17 cellular contexts compared by ENCODE assay signal in genomic region chr5:179879690-179880010, GRCh38. TPM values are rescaled to one million over a fixed set of nuclear protein-coding genes. Genes with fewer than 3 reads are reported as not detected.
A peak's percentile ranks its signal among the peaks of the same experiment; 100 is the strongest.
DNase-seq lines count a peak whose midpoint lies in the region; ATAC-seq, FAIRE-seq and TF ChIP-seq lines count a peak whose summit lies in the region.
"Had no signal": no experiment of that assay in that cellular context is flagged by ENCODE, and none has a peak within 500 bp of the region (broad histone marks: within the 10 kb centered on the region; RNA-seq: fewer than 3 reads in every experiment).

No MANE protein-coding gene starts in this region.

- no peaks in the 10 kb centered on the region for H4K20me1 ChIP-seq in IMR-90 (ENCODE audit: insufficient read depth, low read length)
- H4K20me1 ChIP-seq in HepG2 (ENCODE audit: insufficient read depth, low read length): no peaks in the 10 kb centered on the region
- no peaks in the 10 kb centered on the region for H4K20me1 ChIP-seq in PC-3 (ENCODE audit: low read length)

- intact Hi-C loops in IMR-90 (cut with micrococcal nuclease): no loop called here
- intact Hi-C loops in HepG2 (cut with micrococcal nuclease; ENCODE audit: unreplicated experiment): no loop called here
- intact Hi-C loops in spleen (cut with DNase I; ENCODE audit: low total_unique reads): no loop called here
- intact Hi-C loops in PC-3 (cut with micrococcal nuclease): no loop called here

- TF ChIP-seq EP300 in HepG2 (IDR thresholded peaks at IDR 0.05; ENCODE audit: low read depth in 2 of 2, low read length in 2 of 2) (no peak), HepG2 (CRISPR knock-in tag; IDR thresholded peaks at IDR 0.05; ENCODE audit: borderline replicate concordance) (no peak)

- H3K79me1 ChIP-seq in IMR-90 (ENCODE audit: low read depth in 1 of 2, low read length in 2 of 2): peaks cover 0 to 5% of the 10 kb centered on the region in 2 experiments; a peak in 3 of 4 replicates

- ATAC-seq in IMR-90 (ENCODE audit: low read depth) (no peak), HepG2 (peak; percentile 15; the same call in 1 of the 3 replicates), PC-3 (no peak)
- no peak for ATAC-seq in activated naive CD4-positive, alpha-beta T cell treated with anti-CD3 and anti-CD28 coated beads, Interleukin-2, amount 50 U/mL, for 72 hours
- ATAC-seq: CD8-positive, alpha-beta T cell; GM12878; GM23338 had no signal

- H3K4ac ChIP-seq in IMR-90 (ENCODE audit: low read depth, low read length): no peak overlapping the region

- no peak overlapping the region for H3K18ac ChIP-seq in IMR-90 (ENCODE audit: low read depth, low read length)

- no peak overlapping the region for H2BK5ac ChIP-seq in IMR-90 (ENCODE audit: low read depth, low read length, poor library complexity, severe bottlenecking)

- no peaks in the 10 kb centered on the region for H3K27me3 ChIP-seq in IMR-90 (ENCODE audit: control insufficient read depth, insufficient read depth, low read length)
- no peaks in the 10 kb centered on the region for H3K27me3 ChIP-seq in HepG2 (ENCODE audit: control insufficient read depth in 1 of 2, insufficient read depth in 2 of 2, low read length in 2 of 2)
- H3K27me3 ChIP-seq in spleen (replicated peaks in 1 of 7): no peaks in the 10 kb centered on the region
- no peaks in the 10 kb centered on the region for H3K27me3 ChIP-seq in PC-3 (ENCODE audit: low read length)
- H3K27me3 ChIP-seq: BE2C had no signal

- no peak overlapping the region for H3K27ac ChIP-seq in IMR-90 (ENCODE audit: insufficient read depth, low read length)
- no peak overlapping the region for H3K27ac ChIP-seq in HepG2 (ENCODE audit: extremely low read length, insufficient read depth, low read length)
- no peak overlapping the region for H3K27ac ChIP-seq in spleen
- no peak overlapping the region for H3K27ac ChIP-seq in PC-3 (ENCODE audit: low read length)
- H3K27ac ChIP-seq: A549, C4-2B had no signal

- H3K9me3 Mint-ChIP-seq in activated naive CD4-positive, alpha-beta T cell treated with anti-CD3 and anti-CD28 coated beads, Interleukin-2, amount 50 U/mL, for 72 hours: peaks cover 7 to 19% of the 10 kb centered on the region in 2 donors

- H3K9me3 ChIP-seq in IMR-90 (ENCODE audit: control insufficient read depth, insufficient read depth, low read length): peaks cover 11% of the 10 kb centered on the region
- peaks cover 26% of the 10 kb centered on the region for H3K9me3 ChIP-seq in HepG2 (ENCODE audit: low read length)
- peaks cover 0 to 27% (median 24%) of the 10 kb centered on the region in 8 donors for H3K9me3 ChIP-seq in spleen
- H3K9me3 ChIP-seq in PC-3 (ENCODE audit: low read length): no peaks in the 10 kb centered on the region

- H3K79me2 ChIP-seq in HepG2 (ENCODE audit: insufficient read depth, low read length) (no peaks in the 10 kb centered on the region), PC-3 (ENCODE audit: low read length) (no peaks in the 10 kb centered on the region)

- dilution Hi-C loops in IMR-90 (cut with HindIII; ENCODE audit: low sequenced_read_pairs, unreplicated experiment): no loop called here

- TF ChIP-seq CTCF in IMR-90 (conservative IDR thresholded peaks at IDR 0.05; ENCODE audit: low read depth, low read length) (no peak), HepG2 (CRISPR knock-in tag; IDR thresholded peaks at IDR 0.05) (no peak), spleen (IDR thresholded peaks at IDR 0.05 in 8 of 11, conservative IDR thresholded peaks at IDR 0.05 in 3 of 11) (no peak), PC-3 (conservative IDR thresholded peaks at IDR 0.05; ENCODE audit: low read depth, low read length) (no peak)

- H3K9ac ChIP-seq in IMR-90 (ENCODE audit: low read depth, low read length) (no peak overlapping the region), HepG2 (ENCODE audit: insufficient read depth, low read depth, low read length) (no peak overlapping the region), PC-3 (ENCODE audit: low read length) (no peak overlapping the region)

- CTCF ChIA-PET in IMR-90 (lab: Yijun Ruan, JAX) (no interaction called here), HepG2 (lab: Yijun Ruan, JAX; ENCODE audit: low intra/inter-chr PET ratio, low total read pairs) (no interaction called here), PC-3 (lab: Charles Lee) (no interaction called here)

- TF ChIP-seq RAD21 in IMR-90 (IDR thresholded peaks at IDR 0.05; ENCODE audit: low read length) (no peak), HepG2 (CRISPR knock-in tag; IDR thresholded peaks at IDR 0.05) (no peak)

- no peaks in the 10 kb centered on the region for H3K9me2 ChIP-seq in PC-3 (replicated peaks; ENCODE audit: low read length)

- H2BK15ac ChIP-seq in IMR-90 (ENCODE audit: low read depth, low read length): no peak overlapping the region

- in situ Hi-C loops in G401 (cut with HindIII; ENCODE audit: low sequenced_read_pairs) (no loop called here), IMR-90 (cut with MboI; ENCODE audit: low sequenced_read_pairs) (no loop called here), HepG2 (cut with HindIII; ENCODE audit: extremely low pct_ligation_motif_present, low pct_unique_long_range_greater_than_20kb) (no loop called here)

- H2AK9ac ChIP-seq in IMR-90 (replicated peaks; ENCODE audit: low read depth, low read length, poor library complexity): peak overlapping the region; percentile 28

- DNase-seq in G401 (ENCODE audit: low spot score) (peak; percentile 46), IMR-90 (no peak), HepG2 (ENCODE audit: low spot score) (no peak), spleen (peak; percentile 61), PC-3 (no peak), NCI-H69 (lab: John Stamatoyannopoulos, UW) (no peak)
- no peak for DNase-seq in activated naive CD4-positive, alpha-beta T cell treated with anti-CD3 and anti-CD28 coated beads, Interleukin-2, amount 50 U/mL, for 72 hours (ENCODE audit: low spot score in 2 of 2)
- DNase-seq: BE2C; CD8-positive, alpha-beta T cell; COR-L47; H9 had no signal

- H3K4me1 ChIP-seq in IMR-90 (ENCODE audit: control insufficient read depth, insufficient read depth, low read length) (no peaks in the 10 kb centered on the region), HepG2 (ENCODE audit: insufficient read depth, low read length) (no peaks in the 10 kb centered on the region), spleen (no peaks in the 10 kb centered on the region), PC-3 (ENCODE audit: insufficient read depth, low read length) (no peaks in the 10 kb centered on the region)
- H3K4me1 ChIP-seq: A549, BE2C had no signal

- H3K36me3 Mint-ChIP-seq in activated naive CD4-positive, alpha-beta T cell treated with anti-CD3 and anti-CD28 coated beads, Interleukin-2, amount 50 U/mL, for 72 hours: peaks cover 17 to 33% of the 10 kb centered on the region in 2 donors

- H3K56ac ChIP-seq in IMR-90 (ENCODE audit: extremely low read depth, insufficient read depth, low read length): no peak overlapping the region

- no peak for FAIRE-seq in HepG2 (lab: Jason Lieb, UNC)
- FAIRE-seq: A549, GM12878, GM18507 had no signal

- H2AK5ac ChIP-seq in IMR-90 (ENCODE audit: low read depth, low read length): no peak overlapping the region

- H3K4me3 ChIP-seq in IMR-90 (ENCODE audit: insufficient read depth, low read depth, low read length) (no peak overlapping the region), HepG2 (replicated peaks in 1 of 3; ENCODE audit: insufficient read depth in 1 of 3, low read depth in 2 of 3, low read length in 3 of 3) (no peak overlapping the region), spleen (no peak overlapping the region), PC-3 (ENCODE audit: low read length) (no peak overlapping the region)
- H3K4me3 ChIP-seq: A549, GM12878, GM23338 had no signal

- H2BK20ac ChIP-seq in IMR-90 (ENCODE audit: low read depth, low read length): no peak overlapping the region

- H3F3A ChIP-seq in PC-3 (ENCODE audit: low read length, unreplicated experiment): no peaks in the 10 kb centered on the region

- no peak overlapping the region for H3K14ac ChIP-seq in IMR-90 (replicated peaks; ENCODE audit: low read depth, low read length)

- no peak overlapping the region for H4K8ac ChIP-seq in IMR-90 (ENCODE audit: low read depth in 2 of 2, low read length in 2 of 2)

- TF ChIP-seq POLR2A in IMR-90 (IDR thresholded peaks at IDR 0.05; ENCODE audit: low read depth, low read length) (no peak), HepG2 (IDR thresholded peaks at IDR 0.05; ENCODE audit: insufficient read depth in 1 of 2, low read depth in 2 of 2, low read length in 2 of 2) (no peak), spleen (IDR thresholded peaks at IDR 0.05) (no peak)

- WGBS in IMR-90 (ENCODE audit: extremely low coverage in 2 of 2, insufficient read length in 1 of 2), 2 experiments: 97% methylated on average over 6 of the region's 13 CpGs; no CpG with 5 or more reads in 1 of the 2 experiments
- WGBS in HepG2 (ENCODE audit: low lambda C conversion rate): 96% methylated on average over 8 of the region's 13 CpGs
- WGBS in spleen, 5 donors: 95 to 99% (median 98%) methylated on average over 12 to 13 of the region's 13 CpGs

- H3K36me3 ChIP-seq in IMR-90 (ENCODE audit: control insufficient read depth, insufficient read depth, low read length) (peaks cover 58% of the 10 kb centered on the region), HepG2 (replicated peaks in 1 of 2; ENCODE audit: control insufficient read depth in 1 of 2, insufficient read depth in 2 of 2, low read length in 2 of 2) (peaks cover 16 to 55% of the 10 kb centered on the region in 2 experiments), spleen (peaks cover 3 to 100% (median 59%) of the 10 kb centered on the region in 6 donors), PC-3 (ENCODE audit: low read depth, low read length) (peaks cover 17% of the 10 kb centered on the region)

- BruUV-seq in IMR-90 (replicated peaks; lab: Mats Ljungman, UMichigan) (no TSS peak), HepG2 (replicated peaks; lab: Mats Ljungman, UMichigan) (no TSS peak), PC-3 (replicated peaks; lab: Mats Ljungman, UMichigan) (no TSS peak)

- no peak overlapping the region for H3K23ac ChIP-seq in IMR-90 (ENCODE audit: low read depth, low read length)

- H2BK120ac ChIP-seq in IMR-90 (ENCODE audit: low read depth, low read length): no peak overlapping the region

- no peaks in the 10 kb centered on the region for H3K9me1 ChIP-seq in IMR-90 (ENCODE audit: insufficient read depth, low read length)

- no peak overlapping the region for H3K4me2 ChIP-seq in IMR-90 (ENCODE audit: low read depth, low read length)
- no peak overlapping the region for H3K4me2 ChIP-seq in HepG2 (ENCODE audit: low read depth, low read length)
- no peak overlapping the region for H3K4me2 ChIP-seq in PC-3 (ENCODE audit: low read length)
- H3K4me2 ChIP-seq: A549, GM23338 had no signal

- H3K27ac Mint-ChIP-seq in activated naive CD4-positive, alpha-beta T cell treated with anti-CD3 and anti-CD28 coated beads, Interleukin-2, amount 50 U/mL, for 72 hours: no peak overlapping the region
- H3K27ac Mint-ChIP-seq: CD8-positive, alpha-beta T cell; GM23338; IgD-negative memory B cell had no signal

- H4K91ac ChIP-seq in IMR-90 (ENCODE audit: insufficient read depth, low read depth, low read length): no peak overlapping the region

- no peak overlapping the region for H4K5ac ChIP-seq in IMR-90 (ENCODE audit: low read depth, low read length)

- H2AFZ ChIP-seq in IMR-90 (replicated peaks; ENCODE audit: low read length, poor library complexity): no peak overlapping the region
- H2AFZ ChIP-seq in HepG2 (ENCODE audit: low read length): no peak overlapping the region
- no peak overlapping the region for H2AFZ ChIP-seq in PC-3 (ENCODE audit: low read length)
- H2AFZ ChIP-seq: GM23338 had no signal

- POLR2A ChIA-PET in IMR-90 (lab: Charles Lee; ENCODE audit: unreplicated experiment): no interaction called here
- POLR2A ChIA-PET in HepG2 (lab: Yijun Ruan, JAX): no interaction called here
- POLR2A ChIA-PET in PC-3 (lab: Charles Lee; ENCODE audit: unreplicated experiment): no interaction called here

RNA-seq across cellular contexts. Expression of gene MRNIP, which starts 21.0 kb away (rescaled TPM):
- total RNA-seq in G401 (2014; rRNA removed; shearing (Covaris generic)): 22.0 and 38.5 TPM in 2 replicates
- total RNA-seq in IMR-90 (2012; rRNA removed) (6.6 and 7.2 TPM in 2 replicates), HepG2 (2016; rRNA removed; fragmentation: Illumina TruSeq; extraction: Trizol) (11.3 and 15.5 TPM in 2 replicates), spleen (10 to 100 TPM; 46.2 to 88.4 (median 48.0) TPM), PC-3 (2014; rRNA removed) (20.2 and 26.1 TPM in 2 replicates)
- polyA plus RNA-seq in IMR-90 (2012; rRNA removed) (20.3 and 24.7 TPM in 2 replicates), HepG2 (2011; rRNA removed) (32.6 and 34.1 TPM in 2 replicates), spleen (100 to 1,000 TPM in 1 of 3 donors, 10 to 100 TPM in 2; 34.9 to 107 (median 58.7) TPM)
- 9.9 and 11.2 TPM in 2 replicates for polyA plus RNA-seq in IMR-90 (2012; cell fraction: cytosol; rRNA removed)
- 140 and 168 TPM in 2 replicates for polyA plus RNA-seq in IMR-90 (2012; cell fraction: nucleus; rRNA removed; ENCODE audit: low replicate concordance)
- total RNA-seq in HepG2 (2016; cell fraction: cytosol; rRNA removed; fragmentation: Illumina TruSeq; extraction: Trizol; ENCODE audit: low read depth): 5.8 and 6.9 TPM in 2 replicates
- total RNA-seq in HepG2 (2016; cell fraction: insoluble cytoplasmic fraction; rRNA removed; fragmentation: Illumina TruSeq; extraction: Trizol): 9.7 and 18.4 TPM in 2 replicates
- 4.5 and 5.1 TPM in 2 replicates for total RNA-seq in HepG2 (2016; cell fraction: membrane; rRNA removed; fragmentation: Illumina TruSeq; extraction: Trizol)
- total RNA-seq in HepG2 (2016; cell fraction: nucleus; rRNA removed; fragmentation: Illumina TruSeq; extraction: Trizol): 22.2 and 24.1 TPM in 2 replicates
- polyA plus RNA-seq in HepG2 (2011; cell fraction: cytosol; rRNA removed): 7.9 and 9.8 TPM in 2 replicates
- polyA plus RNA-seq in HepG2 (2011; cell fraction: nucleus; rRNA removed): 162 and 171 TPM in 2 replicates
- polyA plus RNA-seq in HepG2 (2012): 19.0 and 22.7 TPM in 2 replicates
- polyA plus RNA-seq in HepG2 (2016; cell fraction: cytosol; fragmentation: Illumina TruSeq; extraction: Trizol; ENCODE audit: low read depth): 1.4 and 1.7 TPM in 2 replicates
- 8.1 and 8.4 TPM in 2 replicates for polyA plus RNA-seq in HepG2 (2016; cell fraction: insoluble cytoplasmic fraction; fragmentation: Illumina TruSeq; extraction: Trizol; ENCODE audit: low read depth)
- polyA plus RNA-seq in HepG2 (2016; cell fraction: membrane; fragmentation: Illumina TruSeq; extraction: Trizol; ENCODE audit: low read depth): 2.1 and 3.0 TPM in 2 replicates
- polyA plus RNA-seq in HepG2 (2016; cell fraction: nucleus; fragmentation: Illumina TruSeq; extraction: Trizol; ENCODE audit: insufficient read depth, low read depth): 78.5 and 90.7 TPM in 2 replicates
- polyA minus RNA-seq in HepG2 (2011; rRNA and poly(A)+ RNA removed; ENCODE audit: low replicate concordance): 16.4 and 18.6 TPM in 2 replicates
- polyA minus RNA-seq in HepG2 (2011; cell fraction: cytosol; rRNA and poly(A)+ RNA removed): 2.5 and 4.4 TPM in 2 replicates
- 31.4 and 38.0 TPM in 2 replicates for polyA minus RNA-seq in HepG2 (2011; cell fraction: nucleus; rRNA and poly(A)+ RNA removed)
- 10 to 100 TPM; 15.0 to 25.1 TPM for total RNA-seq in activated naive CD4-positive, alpha-beta T cell treated with anti-CD3 and anti-CD28 coated beads, Interleukin-2, amount 50 U/mL, for 72 hours

RNA-seq across cellular contexts. Expression of gene TBC1D9B, which starts 28.0 kb away (rescaled TPM):
- total RNA-seq in G401 (2014; rRNA removed; shearing (Covaris generic)): 47.4 and 58.0 TPM in 2 replicates
- total RNA-seq in IMR-90 (2012; rRNA removed) (18.3 and 58.6 TPM in 2 replicates), HepG2 (2016; rRNA removed; fragmentation: Illumina TruSeq; extraction: Trizol) (26.8 and 35.0 TPM in 2 replicates), spleen (100 to 1,000 TPM in 6 of 7 donors, 10 to 100 TPM in 1; 98.9 to 140 (median 120) TPM), PC-3 (2014; rRNA removed) (44.9 and 67.7 TPM in 2 replicates)
- polyA plus RNA-seq in IMR-90 (2012; rRNA removed) (78.1 and 83.8 TPM in 2 replicates), HepG2 (2011; rRNA removed) (50.0 and 59.5 TPM in 2 replicates), spleen (10 to 100 TPM; 29.5 to 67.1 (median 38.0) TPM)
- 56.2 and 71.1 TPM in 2 replicates for polyA plus RNA-seq in IMR-90 (2012; cell fraction: cytosol; rRNA removed)
- 222 and 379 TPM in 2 replicates for polyA plus RNA-seq in IMR-90 (2012; cell fraction: nucleus; rRNA removed; ENCODE audit: low replicate concordance)
- 16.3 and 18.1 TPM in 2 replicates for total RNA-seq in HepG2 (2016; cell fraction: cytosol; rRNA removed; fragmentation: Illumina TruSeq; extraction: Trizol; ENCODE audit: low read depth)
- total RNA-seq in HepG2 (2016; cell fraction: insoluble cytoplasmic fraction; rRNA removed; fragmentation: Illumina TruSeq; extraction: Trizol): 22.4 and 35.5 TPM in 2 replicates
- 27.6 and 33.0 TPM in 2 replicates for total RNA-seq in HepG2 (2016; cell fraction: membrane; rRNA removed; fragmentation: Illumina TruSeq; extraction: Trizol)
- 34.2 and 36.7 TPM in 2 replicates for total RNA-seq in HepG2 (2016; cell fraction: nucleus; rRNA removed; fragmentation: Illumina TruSeq; extraction: Trizol)
- 37.5 and 49.4 TPM in 2 replicates for polyA plus RNA-seq in HepG2 (2011; cell fraction: cytosol; rRNA removed)
- polyA plus RNA-seq in HepG2 (2011; cell fraction: nucleus; rRNA removed): 238 and 301 TPM in 2 replicates
- 31.9 and 43.3 TPM in 2 replicates for polyA plus RNA-seq in HepG2 (2012)
- 12.6 and 12.7 TPM in 2 replicates for polyA plus RNA-seq in HepG2 (2016; cell fraction: cytosol; fragmentation: Illumina TruSeq; extraction: Trizol; ENCODE audit: low read depth)
- 23.9 and 30.1 TPM in 2 replicates for polyA plus RNA-seq in HepG2 (2016; cell fraction: insoluble cytoplasmic fraction; fragmentation: Illumina TruSeq; extraction: Trizol; ENCODE audit: low read depth)
- 21.4 and 23.2 TPM in 2 replicates for polyA plus RNA-seq in HepG2 (2016; cell fraction: membrane; fragmentation: Illumina TruSeq; extraction: Trizol; ENCODE audit: low read depth)
- polyA plus RNA-seq in HepG2 (2016; cell fraction: nucleus; fragmentation: Illumina TruSeq; extraction: Trizol; ENCODE audit: insufficient read depth, low read depth): 77.4 and 83.8 TPM in 2 replicates
- polyA minus RNA-seq in HepG2 (2011; rRNA and poly(A)+ RNA removed; ENCODE audit: low replicate concordance): 111 and 116 TPM in 2 replicates
- 34.3 and 37.3 TPM in 2 replicates for polyA minus RNA-seq in HepG2 (2011; cell fraction: cytosol; rRNA and poly(A)+ RNA removed)
- 73.2 and 88.6 TPM in 2 replicates for polyA minus RNA-seq in HepG2 (2011; cell fraction: nucleus; rRNA and poly(A)+ RNA removed)
- total RNA-seq in activated naive CD4-positive, alpha-beta T cell treated with anti-CD3 and anti-CD28 coated beads, Interleukin-2, amount 50 U/mL, for 72 hours: 100 to 1,000 TPM in 1 of 2 donors, 10 to 100 TPM in 1; 21.2 to 153 TPM

RNA-seq across cellular contexts. Expression of gene SQSTM1, which starts 58.9 kb away (rescaled TPM):
- 139 and 150 TPM in 2 replicates for total RNA-seq in G401 (2014; rRNA removed; shearing (Covaris generic))
- 168 and 184 TPM in 2 replicates for total RNA-seq in IMR-90 (2012; rRNA removed)
- 152 and 201 TPM in 2 replicates for polyA plus RNA-seq in IMR-90 (2012; rRNA removed)
- 153 and 219 TPM in 2 replicates for polyA plus RNA-seq in IMR-90 (2012; cell fraction: cytosol; rRNA removed)
- polyA plus RNA-seq in IMR-90 (2012; cell fraction: nucleus; rRNA removed; ENCODE audit: low replicate concordance): 377 and 407 TPM in 2 replicates
- 160 and 161 TPM in 2 replicates for total RNA-seq in HepG2 (2016; rRNA removed; fragmentation: Illumina TruSeq; extraction: Trizol)
- total RNA-seq in HepG2 (2016; cell fraction: cytosol; rRNA removed; fragmentation: Illumina TruSeq; extraction: Trizol; ENCODE audit: low read depth): 45.2 and 49.8 TPM in 2 replicates
- 158 and 162 TPM in 2 replicates for total RNA-seq in HepG2 (2016; cell fraction: insoluble cytoplasmic fraction; rRNA removed; fragmentation: Illumina TruSeq; extraction: Trizol)
- total RNA-seq in HepG2 (2016; cell fraction: membrane; rRNA removed; fragmentation: Illumina TruSeq; extraction: Trizol): 63.1 and 66.1 TPM in 2 replicates
- 98.3 and 116 TPM in 2 replicates for total RNA-seq in HepG2 (2016; cell fraction: nucleus; rRNA removed; fragmentation: Illumina TruSeq; extraction: Trizol)
- 90.9 and 126 TPM in 2 replicates for polyA plus RNA-seq in HepG2 (2011; rRNA removed)
- polyA plus RNA-seq in HepG2 (2011; cell fraction: cytosol; rRNA removed): 81.2 and 85.2 TPM in 2 replicates
- 240 and 268 TPM in 2 replicates for polyA plus RNA-seq in HepG2 (2011; cell fraction: nucleus; rRNA removed)
- polyA plus RNA-seq in HepG2 (2012): 80.8 and 157 TPM in 2 replicates
- polyA plus RNA-seq in HepG2 (2016; cell fraction: cytosol; fragmentation: Illumina TruSeq; extraction: Trizol; ENCODE audit: low read depth): 43.0 and 45.0 TPM in 2 replicates
- 179 and 191 TPM in 2 replicates for polyA plus RNA-seq in HepG2 (2016; cell fraction: insoluble cytoplasmic fraction; fragmentation: Illumina TruSeq; extraction: Trizol; ENCODE audit: low read depth)
- polyA plus RNA-seq in HepG2 (2016; cell fraction: membrane; fragmentation: Illumina TruSeq; extraction: Trizol; ENCODE audit: low read depth): 48.5 and 49.4 TPM in 2 replicates
- 190 and 194 TPM in 2 replicates for polyA plus RNA-seq in HepG2 (2016; cell fraction: nucleus; fragmentation: Illumina TruSeq; extraction: Trizol; ENCODE audit: insufficient read depth, low read depth)
- 245 and 268 TPM in 2 replicates for polyA minus RNA-seq in HepG2 (2011; rRNA and poly(A)+ RNA removed; ENCODE audit: low replicate concordance)
- 106 and 114 TPM in 2 replicates for polyA minus RNA-seq in HepG2 (2011; cell fraction: cytosol; rRNA and poly(A)+ RNA removed)
- 238 and 284 TPM in 2 replicates for polyA minus RNA-seq in HepG2 (2011; cell fraction: nucleus; rRNA and poly(A)+ RNA removed)
- 100 to 1,000 TPM; 241 to 328 (median 311) TPM for total RNA-seq in spleen
- 100 to 1,000 TPM; 105 to 185 (median 126) TPM for polyA plus RNA-seq in spleen
- 253 and 341 TPM in 2 replicates for total RNA-seq in PC-3 (2014; rRNA removed)
- total RNA-seq in activated naive CD4-positive, alpha-beta T cell treated with anti-CD3 and anti-CD28 coated beads, Interleukin-2, amount 50 U/mL, for 72 hours: 100 to 1,000 TPM; 120 to 163 TPM

Comparison
In these comparisons a context has a peak if more than half of its experiments do, and no peak if none do; other contexts are left out.
1. DNase-seq: peak in G401 (single experiment) and spleen (single experiment); none in IMR-90 (single experiment), HepG2 (single experiment), PC-3 (single experiment), NCI-H69 (single experiment) and activated naive CD4-positive, alpha-beta T cell treated with anti-CD3 and anti-CD28 coated beads, Interleukin-2, amount 50 U/mL, for 72 hours (0 of 2).